Comparison of ENCODE assay signal across 27 cellular contexts in genomic region chr2:232688201-232688600, GRCh38. TPM values are rescaled to one million over a fixed set of nuclear protein-coding genes. Genes with fewer than 3 reads are reported as not detected.
"Had no signal": no experiment of that assay in that cellular context is flagged by ENCODE, and none has a peak within 500 bp of the region (broad histone marks: within the 10 kb centered on the region; RNA-seq: fewer than 3 reads in every experiment).

No MANE protein-coding gene starts in this region.

- H3K27me3 Mint-ChIP-seq: activated CD4-positive, alpha-beta memory T cell treated with anti-CD3 and anti-CD28 coated beads for 36 hours; central memory CD8-positive, alpha-beta T cell; progenitor cell of endocrine pancreas had no signal

- H3K27me3 ChIP-seq: ovary, stomach, thyroid gland, upper lobe of left lung, vagina had no signal

- H3K36me3 ChIP-seq: left ventricle myocardium inferior, ovary, stomach, thyroid gland, upper lobe of left lung, vagina had no signal

- H3K27ac Mint-ChIP-seq: activated CD4-positive, alpha-beta memory T cell treated with anti-CD3 and anti-CD28 coated beads for 36 hours; activated CD4-positive, alpha-beta T cell treated with anti-CD3 and anti-CD28 coated beads, Interleukin-2, amount 10 ng/mL, durations not matched to agents 24 days and 14 days; activated naive CD4-positive, alpha-beta T cell treated with anti-CD3 and anti-CD28 coated beads, Interleukin-2, amount 50 U/mL, for 72 hours; activated T-helper 1 cell treated with anti-CD3 and anti-CD28 coated beads, Interleukin-12 subunit alpha, Interleukin-12 subunit beta, Interleukin-2, Interleukin-4 antibody, amounts not matched to agents 30 ng/mL and 10 ng/mL and 1 ng/mL, durations not matched to agents 14 hours and 24 hours and 36 hours; nephron progenitor cell; progenitor cell of endocrine pancreas; stimulated activated naive B cell treated with anti-CD40 and anti-IgM and Interleukin-4, amounts not matched to agents 10 μg/mL and 1 μg/mL and 100 μg/mL, for 72 hours had no signal

- H3K4me1 ChIP-seq: upper lobe of left lung, vagina had no signal

- H3K9me3 Mint-ChIP-seq: activated CD4-positive, alpha-beta memory T cell treated with anti-CD3 and anti-CD28 coated beads for 36 hours; activated CD4-positive, alpha-beta T cell treated with anti-CD3 and anti-CD28 coated beads, Interleukin-2, amount 10 ng/mL, durations not matched to agents 24 days and 14 days; activated T-helper 1 cell treated with anti-CD3 and anti-CD28 coated beads, Interleukin-12 subunit alpha, Interleukin-12 subunit beta, Interleukin-2, Interleukin-4 antibody, amounts not matched to agents 30 ng/mL and 10 ng/mL and 1 ng/mL, durations not matched to agents 14 hours and 24 hours and 36 hours; central memory CD8-positive, alpha-beta T cell; nephron progenitor cell had no signal

- H3K4me1 Mint-ChIP-seq: activated CD4-positive, alpha-beta T cell treated with anti-CD3 and anti-CD28 coated beads, Interleukin-2, amount 10 ng/mL, durations not matched to agents 24 days and 14 days; central memory CD8-positive, alpha-beta T cell; naive B cell; nephron progenitor cell; stimulated activated naive B cell treated with anti-CD40 and anti-IgM and Interleukin-4, amounts not matched to agents 10 μg/mL and 1 μg/mL and 100 μg/mL, for 72 hours had no signal

- H3K9me3 ChIP-seq: ovary, stomach, thyroid gland, upper lobe of left lung, vagina had no signal

- H3K4me3 Mint-ChIP-seq: activated CD4-positive, alpha-beta memory T cell treated with anti-CD3 and anti-CD28 coated beads for 36 hours; activated CD4-positive, alpha-beta T cell treated with anti-CD3 and anti-CD28 coated beads, Interleukin-2, amount 10 ng/mL, durations not matched to agents 24 days and 14 days; activated T-helper 1 cell treated with anti-CD3 and anti-CD28 coated beads, Interleukin-12 subunit alpha, Interleukin-12 subunit beta, Interleukin-2, Interleukin-4 antibody, amounts not matched to agents 30 ng/mL and 10 ng/mL and 1 ng/mL, durations not matched to agents 14 hours and 24 hours and 36 hours; central memory CD8-positive, alpha-beta T cell; naive B cell; nephron progenitor cell; stimulated activated naive B cell treated with anti-CD40 and anti-IgM and Interleukin-4, amounts not matched to agents 10 μg/mL and 1 μg/mL and 100 μg/mL, for 72 hours had no signal

- H3K27ac ChIP-seq: left ventricle myocardium inferior, ovary, stomach, thyroid gland, upper lobe of left lung, vagina, VCaP had no signal

- H3K4me3 ChIP-seq: left ventricle myocardium inferior, lung, ovary, stomach, thyroid gland, upper lobe of left lung, vagina had no signal

- DNase-seq: activated CD4-positive, alpha-beta memory T cell treated with anti-CD3 and anti-CD28 coated beads for 36 hours; activated CD4-positive, alpha-beta T cell treated with anti-CD3 and anti-CD28 coated beads, Interleukin-2, amount 10 ng/mL, durations not matched to agents 24 days and 14 days; activated CD8-positive, alpha-beta memory T cell treated with anti-CD3 and anti-CD28 coated beads, Interleukin-2, amount 50 U/mL, for 4 hours; activated naive CD4-positive, alpha-beta T cell; activated T-cell treated with anti-CD3 and anti-CD28 coated beads, Interleukin-2, amount 50 U/mL, for 1 hour; dermis blood vessel endothelial cell; effector CD4-positive, alpha-beta T cell; left ventricle myocardium inferior; naive B cell; nephron progenitor cell; retina; small intestine; stimulated activated CD4-positive, alpha-beta T cell treated with anti-CD3 and anti-CD28 coated beads, Interleukin-1b, Interleukin-23, amount 100 ng/mL, for 48 hours; stimulated activated naive B cell treated with anti-CD40 and anti-IgM and Interleukin-4, amounts not matched to agents 10 μg/mL and 1 μg/mL and 100 μg/mL, for 72 hours; stomach; thyroid gland; upper lobe of left lung had no signal

- ATAC-seq: activated naive CD4-positive, alpha-beta T cell treated with anti-CD3 and anti-CD28 coated beads, Interleukin-2, amount 50 U/mL, for 72 hours; sciatic nerve; stimulated activated naive B cell treated with anti-CD40 and anti-IgM and Interleukin-4, amounts not matched to agents 10 μg/mL and 1 μg/mL and 100 μg/mL, for 72 hours had no signal

- H3K36me3 Mint-ChIP-seq: activated CD4-positive, alpha-beta memory T cell treated with anti-CD3 and anti-CD28 coated beads for 36 hours; activated naive CD4-positive, alpha-beta T cell treated with anti-CD3 and anti-CD28 coated beads, Interleukin-2, amount 50 U/mL, for 72 hours; naive B cell; stimulated activated naive B cell treated with anti-CD40 and anti-IgM and Interleukin-4, amounts not matched to agents 10 μg/mL and 1 μg/mL and 100 μg/mL, for 72 hours had no signal

RNA-seq across cellular contexts. Expression of gene EFHD1, which starts 54.8 kb away (rescaled TPM):
- total RNA-seq: bronchial epithelial cell had no signal
